In the genomic region with DNA sequence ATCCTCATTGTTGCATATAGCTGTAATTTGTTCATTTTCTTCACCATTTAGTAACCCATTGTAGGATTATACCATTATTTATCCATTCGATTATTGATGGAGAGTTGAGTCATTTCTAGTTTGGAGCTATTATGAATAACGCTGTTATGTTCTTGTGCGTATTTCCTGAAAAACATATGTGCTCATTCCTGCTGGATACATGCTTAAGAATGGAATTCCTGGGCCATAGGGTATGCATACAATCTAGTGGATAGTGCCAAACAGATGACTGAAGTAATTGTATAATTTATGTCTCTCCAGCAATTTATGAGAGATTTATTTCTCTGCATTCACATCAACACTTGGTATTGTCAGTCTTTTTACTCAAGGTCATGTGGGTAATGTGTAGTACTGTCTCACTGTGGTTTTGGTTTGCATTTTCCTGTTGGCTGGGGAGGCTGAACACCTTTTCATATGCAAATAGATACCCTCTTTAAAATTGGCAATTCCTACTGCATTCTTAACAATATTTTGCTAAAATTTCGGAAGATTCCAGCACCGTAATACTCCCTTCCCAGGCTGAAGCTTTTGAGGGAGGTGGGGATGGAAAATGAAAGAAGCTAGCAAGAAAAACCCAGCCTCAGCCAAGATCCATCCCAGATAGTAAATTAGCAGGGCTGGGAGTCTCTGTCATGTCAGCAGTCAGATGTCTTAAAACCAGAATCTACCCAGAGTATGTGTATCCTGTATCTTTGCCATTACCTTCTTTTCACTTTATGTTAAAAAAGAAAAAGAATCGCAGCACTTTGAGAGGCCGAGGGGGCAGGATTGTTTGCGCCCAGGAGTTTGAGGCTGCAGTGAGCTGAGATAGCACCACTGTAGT, we compare ENCODE assay signal across 15 cellular contexts.
DNase-seq lines count a peak whose midpoint lies in the region; ATAC-seq and TF ChIP-seq lines count a peak whose summit lies in the region.
"Had no signal": no experiment of that assay in that cellular context is flagged by ENCODE, and none has a peak within 500 bp of the region (broad histone marks: within the 10 kb centered on the region; RNA-seq: fewer than 3 reads in every experiment).

No MANE protein-coding gene starts in this region.

- H3K27me3 Mint-ChIP-seq in activated T-cell treated with anti-CD3 and anti-CD28 coated beads, Interleukin-2, amount 50 U/mL, for 72 hours (ENCODE audit: low read depth) = no peaks in the 10 kb centered on the region
- no peaks in the 10 kb centered on the region for H3K27me3 Mint-ChIP-seq in T-helper 2 cell treated with Interferon-gamma antibody and Interleukin-4, amounts not matched to agents 5 μg/mL and 100 μg/mL, for 36 hours (ENCODE audit: low read depth)
- H3K27me3 Mint-ChIP-seq in endothelial cell (ENCODE audit: unreplicated experiment) = peaks cover 3% of the 10 kb centered on the region

- H3K4me3 Mint-ChIP-seq in activated T-cell treated with anti-CD3 and anti-CD28 coated beads, Interleukin-2, amount 50 U/mL, for 72 hours = peak overlapping the region; percentile 52 to 71
- H3K4me3 Mint-ChIP-seq in T-helper 2 cell treated with Interferon-gamma antibody and Interleukin-4, amounts not matched to agents 5 μg/mL and 100 μg/mL, for 36 hours = peak overlapping the region; percentile 7
- no peak overlapping the region for H3K4me3 Mint-ChIP-seq in endothelial cell (ENCODE audit: unreplicated experiment)

- H3K27ac Mint-ChIP-seq in activated T-cell treated with anti-CD3 and anti-CD28 coated beads, Interleukin-2, amount 50 U/mL, for 72 hours = peak overlapping the region; percentile 71
- H3K27ac Mint-ChIP-seq in T-helper 2 cell treated with Interferon-gamma antibody and Interleukin-4, amounts not matched to agents 5 μg/mL and 100 μg/mL, for 36 hours = peak overlapping the region; percentile 27
- H3K27ac Mint-ChIP-seq in endothelial cell (ENCODE audit: unreplicated experiment) = peak overlapping the region; percentile 48

- H3K36me3 Mint-ChIP-seq in activated T-cell treated with anti-CD3 and anti-CD28 coated beads, Interleukin-2, amount 50 U/mL, for 72 hours (ENCODE audit: insufficient read depth in 2 of 2) = peaks cover 8 to 9% of the 10 kb centered on the region in 2 donors
- peaks cover 13% of the 10 kb centered on the region for H3K36me3 Mint-ChIP-seq in T-helper 2 cell treated with Interferon-gamma antibody and Interleukin-4, amounts not matched to agents 5 μg/mL and 100 μg/mL, for 36 hours (ENCODE audit: low read depth)
- peaks cover 23% of the 10 kb centered on the region for H3K36me3 Mint-ChIP-seq in endothelial cell (ENCODE audit: low read depth, unreplicated experiment)

- H3K27ac ChIP-seq in substantia nigra (ENCODE audit: low read depth, low read length, poor library complexity, severe bottlenecking) = peak overlapping the region; percentile 31

- no peak for DNase-seq in activated T-cell treated with anti-CD3 and anti-CD28 coated beads, Interleukin-2, amount 50 U/mL, for 72 hours
- no peak for DNase-seq in activated T-cell treated with anti-CD3 and anti-CD28 coated beads, Interleukin-2, amount 50 U/mL, for 48 hours
- no peak for DNase-seq in T-helper 2 cell treated with Interferon-gamma antibody and Interleukin-4, amounts not matched to agents 5 μg/mL and 100 μg/mL, for 36 hours (ENCODE audit: low spot score)
- DNase-seq in endothelial cell (ENCODE audit: low spot score) (no peak), substantia nigra (lab: John Stamatoyannopoulos, UW) (no peak), NCI-H345 (lab: John Stamatoyannopoulos, UW) (no peak)
- DNase-seq in stimulated activated CD4-positive, alpha-beta T cell treated with anti-CD3 and anti-CD28 coated beads, Interleukin-2, amount 100 ng/mL, for 24 hours = no peak
- DNase-seq: amniotic stem cell; Caco-2; HCEC 1CT; left colon; SHP77 treated with DMSO at 0.1 percent for 48 hours; stimulated activated CD8-positive, alpha-beta memory T cell treated with anti-CD3 and anti-CD28 coated beads, Interleukin-4, amount 100 ng/mL, for 48 hours; transverse colon had no signal

- no peak for TF ChIP-seq CTCF in endothelial cell (IDR thresholded peaks at IDR 0.05; ENCODE audit: unreplicated experiment)

- peaks cover 2 to 10% of the 10 kb centered on the region in 2 donors for H3K9me3 Mint-ChIP-seq in activated T-cell treated with anti-CD3 and anti-CD28 coated beads, Interleukin-2, amount 50 U/mL, for 72 hours
- H3K9me3 Mint-ChIP-seq in T-helper 2 cell treated with Interferon-gamma antibody and Interleukin-4, amounts not matched to agents 5 μg/mL and 100 μg/mL, for 36 hours = peaks cover 17% of the 10 kb centered on the region
- H3K9me3 Mint-ChIP-seq in endothelial cell (ENCODE audit: unreplicated experiment) = no peaks in the 10 kb centered on the region

- H3K4me1 Mint-ChIP-seq in activated T-cell treated with anti-CD3 and anti-CD28 coated beads, Interleukin-2, amount 50 U/mL, for 72 hours (ENCODE audit: low read depth) = peaks cover 33% of the 10 kb centered on the region
- peaks cover 18% of the 10 kb centered on the region for H3K4me1 Mint-ChIP-seq in T-helper 2 cell treated with Interferon-gamma antibody and Interleukin-4, amounts not matched to agents 5 μg/mL and 100 μg/mL, for 36 hours (ENCODE audit: low read depth)
- H3K4me1 Mint-ChIP-seq in endothelial cell (ENCODE audit: unreplicated experiment) = peaks cover 14% of the 10 kb centered on the region

- ATAC-seq in activated T-cell treated with anti-CD3 and anti-CD28 coated beads, Interleukin-2, amount 50 U/mL, for 72 hours (replicated peaks in 1 of 2) = peak; percentile 43 to 66
- no peak for ATAC-seq in GM18519 (IDR thresholded peaks at IDR 0.05; ENCODE audit: low FRiP score, unreplicated experiment)
- ATAC-seq: left colon had no signal
